ENCODE assay signal across 33 cellular contexts in the genomic region with DNA sequence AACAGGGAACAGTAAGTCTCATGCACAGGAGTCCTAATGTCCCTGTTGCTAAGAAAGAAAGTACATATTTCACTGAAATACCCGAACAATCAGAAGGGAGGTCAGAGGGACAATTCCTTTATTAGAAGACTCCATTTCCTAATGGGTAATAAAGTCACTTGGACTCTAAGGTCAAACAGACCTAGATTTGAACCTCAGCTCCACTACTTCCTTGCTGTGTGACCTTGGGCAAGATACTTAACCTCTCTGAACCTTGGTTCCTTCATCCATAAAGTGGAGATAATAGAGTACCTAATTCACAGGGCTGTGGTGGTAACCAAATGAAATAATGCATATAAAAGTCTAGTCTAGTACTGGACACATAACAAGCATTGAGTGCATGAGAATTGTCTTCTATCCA. TPM values are rescaled to one million over a fixed set of nuclear protein-coding genes. Genes with fewer than 3 reads are reported as not detected.
"Had no signal": no experiment of that assay in that cellular context is flagged by ENCODE, and none has a peak within 500 bp of the region (broad histone marks: within the 10 kb centered on the region; RNA-seq: fewer than 3 reads in every experiment).

No MANE protein-coding gene starts in this region.

- DNase-seq: activated CD4-positive, alpha-beta memory T cell treated with anti-CD3 and anti-CD28 coated beads for 36 hours; activated CD4-positive, alpha-beta T cell treated with anti-CD3 and anti-CD28 coated beads for 36 hours; activated CD4-positive, alpha-beta T cell treated with anti-CD3 and anti-CD28 coated beads, Interleukin-2, amount 10 ng/mL, durations not matched to agents 24 days and 14 days; activated CD4-positive, CD25-positive, alpha-beta regulatory T cell; activated CD4-positive, CD25-positive, alpha-beta regulatory T cell treated with anti-CD3 and anti-CD28 coated beads, Interleukin-2, amount 50 U/mL, for 72 hours; activated CD8-positive, alpha-beta memory T cell treated with anti-CD3 and anti-CD28 coated beads, Interleukin-2, amount 10 ng/mL, durations not matched to agents 7 days and 5 days; activated CD8-positive, alpha-beta memory T cell treated with anti-CD3 and anti-CD28 coated beads, Interleukin-2, amount 50 U/mL, for 4 hours; activated CD8-positive, alpha-beta T cell treated with anti-CD3 and anti-CD28 coated beads, Interleukin-2, amount 10 ng/mL, durations not matched to agents 7 days and 5 days; activated effector memory CD4-positive, alpha-beta T cell treated with anti-CD3 and anti-CD28 coated beads, Interleukin-2, amount 50 U/mL, for 16 hours; activated naive CD4-positive, alpha-beta T cell treated with anti-CD3 and anti-CD28 coated beads for 36 hours; activated naive CD8-positive, alpha-beta T cell treated with anti-CD3 and anti-CD28 coated beads for 36 hours; activated naive CD8-positive, alpha-beta T cell treated with anti-CD3 and anti-CD28 coated beads, Interleukin-2, amount 50 U/mL, for 24 hours; activated T-cell treated with anti-CD3 and anti-CD28 coated beads, Interleukin-2, amount 50 U/mL, for 1 hour; activated T-cell treated with anti-CD3 and anti-CD28 coated beads, Interleukin-2, amount 50 U/mL, for 48 hours; brain microvascular endothelial cell; cortex of kidney; effector CD4-positive, alpha-beta T cell; effector memory CD8-positive, alpha-beta T cell; erythroblast; foreskin keratinocyte; gastrocnemius medialis; glutamatergic neuron; heart left ventricle; T-helper 1 cell; T-helper 17 cell; T1000 had no signal

- H3K9me3 ChIP-seq: ascending aorta, esophagus muscularis mucosa, gastrocnemius medialis, heart left ventricle had no signal

- H3K4me1 ChIP-seq: foreskin keratinocyte had no signal

- ATAC-seq: activated CD4-positive, alpha-beta T cell treated with anti-CD3 and anti-CD28 coated beads for 36 hours; activated CD8-positive, alpha-beta memory T cell treated with anti-CD3 and anti-CD28 coated beads, Interleukin-2, amount 10 ng/mL, durations not matched to agents 7 days and 5 days; activated CD8-positive, alpha-beta T cell treated with anti-CD3 and anti-CD28 coated beads, Interleukin-2, amount 10 ng/mL, durations not matched to agents 7 days and 5 days; activated naive CD8-positive, alpha-beta T cell treated with anti-CD3 and anti-CD28 coated beads, Interleukin-2, amount 50 U/mL, for 24 hours; effector memory CD8-positive, alpha-beta T cell; foreskin keratinocyte; gastrocnemius medialis; heart left ventricle; T-helper 17 cell had no signal

- H3K27ac ChIP-seq: brain microvascular endothelial cell, esophagus muscularis mucosa, foreskin keratinocyte, gastrocnemius medialis had no signal

- H3K4me3 ChIP-seq: ascending aorta, esophagus muscularis mucosa, gastrocnemius medialis, heart left ventricle had no signal

- FAIRE-seq: colon had no signal

- H3K36me3 ChIP-seq: ascending aorta, brain microvascular endothelial cell, esophagus muscularis mucosa, gastrocnemius medialis, heart left ventricle had no signal

- H3K27me3 ChIP-seq: ascending aorta, brain microvascular endothelial cell, esophagus muscularis mucosa, gastrocnemius medialis, heart left ventricle had no signal

RNA-seq across cellular contexts. Expression of gene HABP2, which starts 29.2 kb away (rescaled TPM):
- total RNA-seq: activated CD4-positive, alpha-beta memory T cell treated with anti-CD3 and anti-CD28 coated beads for 36 hours; activated CD4-positive, alpha-beta T cell treated with anti-CD3 and anti-CD28 coated beads for 36 hours; activated CD4-positive, alpha-beta T cell treated with anti-CD3 and anti-CD28 coated beads, Interleukin-2, amount 10 ng/mL, durations not matched to agents 24 days and 14 days; activated CD8-positive, alpha-beta memory T cell treated with anti-CD3 and anti-CD28 coated beads for 36 hours; activated CD8-positive, alpha-beta memory T cell treated with anti-CD3 and anti-CD28 coated beads, Interleukin-2, amount 10 ng/mL, durations not matched to agents 7 days and 5 days; activated CD8-positive, alpha-beta T cell treated with anti-CD3 and anti-CD28 coated beads, Interleukin-2, amount 10 ng/mL, durations not matched to agents 7 days and 5 days; activated naive CD4-positive, alpha-beta T cell treated with anti-CD3 and anti-CD28 coated beads for 36 hours; activated naive CD8-positive, alpha-beta T cell treated with anti-CD3 and anti-CD28 coated beads for 36 hours; activated T-helper 1 cell treated with anti-CD3 and anti-CD28 coated beads, Interleukin-12 subunit alpha, Interleukin-12 subunit beta, Interleukin-2, Interleukin-4 antibody, amounts not matched to agents 30 ng/mL and 10 ng/mL and 1 ng/mL, durations not matched to agents 14 hours and 24 hours and 36 hours; activated T-helper 2 cell treated with anti-CD3 and anti-CD28 coated beads, Interferon-gamma antibody, Interleukin-2, Interleukin-4, amounts not matched to agents 10 μg/mL and 5 μg/mL and 100 μg/mL, durations not matched to agents 14 hours and 24 hours and 36 hours; ascending aorta; chondrocyte; esophagus muscularis mucosa; foreskin keratinocyte; T-helper 17 cell had no signal
- polyA plus RNA-seq: foreskin keratinocyte had no signal
